In the genomic region with DNA sequence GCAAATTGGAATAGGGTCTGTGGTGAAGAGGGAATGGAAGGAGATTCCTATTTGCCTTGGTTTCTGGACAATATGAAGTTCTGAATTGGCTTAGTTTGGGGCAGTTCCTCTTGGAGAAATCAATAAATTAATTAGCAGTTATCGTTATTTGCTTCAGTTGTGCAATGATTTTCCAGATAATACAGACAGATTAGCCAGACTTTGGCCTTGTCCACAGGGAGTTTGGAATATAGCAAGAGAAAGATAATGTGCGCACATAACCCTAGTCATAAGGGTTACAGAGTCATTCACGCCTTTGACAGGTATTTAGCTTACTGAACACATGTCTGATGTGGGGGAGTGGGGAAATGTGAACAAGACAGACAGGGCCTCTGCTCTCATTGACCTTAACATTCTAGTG, we compare ENCODE assay signal across 10 cellular contexts. TPM values are rescaled to one million over a fixed set of nuclear protein-coding genes. Genes with fewer than 3 reads are reported as not detected.
DNase-seq lines count a peak whose midpoint lies in the region; ATAC-seq and TF ChIP-seq lines count a peak whose summit lies in the region.
"Had no signal": no experiment of that assay in that cellular context is flagged by ENCODE, and none has a peak within 500 bp of the region (broad histone marks: within the 10 kb centered on the region; RNA-seq: fewer than 3 reads in every experiment).

No MANE protein-coding gene starts in this region.

- no peak for ATAC-seq in gastrocnemius medialis
- ATAC-seq in HG02938 (IDR thresholded peaks at IDR 0.05; ENCODE audit: unreplicated experiment): no peak
- no peak for ATAC-seq in GM21447 (IDR thresholded peaks at IDR 0.05; ENCODE audit: unreplicated experiment)

- no peaks in the 10 kb centered on the region for H3F3A ChIP-seq in GM23248 (ENCODE audit: insufficient read depth)

- no peak for TF ChIP-seq POLR2A in gastrocnemius medialis (IDR thresholded peaks at IDR 0.05)

- TF ChIP-seq CTCF in fibroblast of pulmonary artery (IDR thresholded peaks at IDR 0.05; ENCODE audit: low read length, missing control alignments): no peak
- TF ChIP-seq CTCF in gastrocnemius medialis (IDR thresholded peaks at IDR 0.05 in 4 of 5, conservative IDR thresholded peaks at IDR 0.05 in 1 of 5): no peak

- in situ Hi-C loops in GM23248 (cut with MboI) (no loop called here), gastrocnemius medialis (cut with MboI; ENCODE audit: low sequenced_read_pairs in 4 of 4) (no loop called here)

- peaks cover 21% of the 10 kb centered on the region for H3K4me1 ChIP-seq in GM23248 (ENCODE audit: insufficient read depth)
- peaks cover 26 to 29% of the 10 kb centered on the region in 2 donors for H3K4me1 ChIP-seq in gastrocnemius medialis

- H2AFZ ChIP-seq in GM23248: peak overlapping the region; percentile 99; the same call in 1 of the 2 replicates

- H3K27ac ChIP-seq in GM23248 (no peak overlapping the region), SK-N-MC (no peak overlapping the region), gastrocnemius medialis (peak overlapping the region in 2 of 4 donors; percentile 79 to 80)

- H3K36me3 ChIP-seq in GM23248 (ENCODE audit: low read depth) (no peaks in the 10 kb centered on the region), SK-N-MC (ENCODE audit: insufficient read depth, low read length) (no peaks in the 10 kb centered on the region), gastrocnemius medialis (no peaks in the 10 kb centered on the region)

- H3K9me2 ChIP-seq in GM23248 (ENCODE audit: insufficient read depth): no peaks in the 10 kb centered on the region

- H3K4me2 ChIP-seq in GM23248 (ENCODE audit: unreplicated experiment): peak overlapping the region; percentile 77

- H3K27me3 ChIP-seq in GM23248 (replicated peaks; ENCODE audit: insufficient read depth) (no peaks in the 10 kb centered on the region), gastrocnemius medialis (no peaks in the 10 kb centered on the region)

- H3K9ac ChIP-seq in GM23248 (peak overlapping the region; percentile 99), SK-N-MC (ENCODE audit: insufficient read length) (peak overlapping the region; percentile 78)

- intact Hi-C loops in gastrocnemius medialis (cut with DNase I; ENCODE audit: low total_unique reads): no loop called here

- H3K4me3 ChIP-seq in GM23248 (peak overlapping the region; percentile 99), SK-N-MC (peak overlapping the region; percentile 85), fibroblast of pulmonary artery (replicated peaks; ENCODE audit: low read depth, low read length) (peak overlapping the region; percentile 83), gastrocnemius medialis (peak overlapping the region; percentile 72 to 91 (median 84))

- 41 to 43% methylated on average over 3 of the region's 3 CpGs for WGBS in GM23248 (ENCODE audit: low coverage in 1 of 2, low lambda C conversion rate in 2 of 2, missing lambda C conversion rate in 2 of 2), 2 experiments

- DNase-seq in GM23248 (no peak), SK-N-MC (ENCODE audit: low read depth, low spot score) (no peak), fibroblast of pulmonary artery (ENCODE audit: low read depth) (no peak), gastrocnemius medialis (no peak), DMS53 (lab: John Stamatoyannopoulos, UW) (no peak), DMS 273 treated with DMSO at 0.1 percent for 48 hours (lab: John Stamatoyannopoulos, UW) (no peak)
- DNase-seq: GOT3, T-helper 9 cell had no signal

- no peaks in the 10 kb centered on the region for H4K20me1 ChIP-seq in GM23248 (ENCODE audit: insufficient read depth)

- H3K79me2 ChIP-seq in GM23248 (ENCODE audit: insufficient read depth): peaks cover 60% of the 10 kb centered on the region

- H3K9me3 ChIP-seq in GM23248 (ENCODE audit: low read depth) (no peaks in the 10 kb centered on the region), SK-N-MC (ENCODE audit: low read depth, low read length) (no peaks in the 10 kb centered on the region), gastrocnemius medialis (no peaks in the 10 kb centered on the region)

RNA-seq across cellular contexts. Expression of gene ATRN, which starts 1.3 kb away (rescaled TPM):
- total RNA-seq in GM23248 (2014; rRNA removed; shearing (Covaris generic)): 33.9 and 38.7 TPM in 2 replicates
- polyA plus RNA-seq in GM23248 (2016; fragmentation: Nextera tagmentation; extraction: Ambion mirVana): 9.6 and 9.9 TPM in 2 replicates
- total RNA-seq in gastrocnemius medialis: 10 to 100 TPM; 14.4 to 20.0 (median 16.3) TPM
